1 cellular context compared by ENCODE assay signal in the genomic region with DNA sequence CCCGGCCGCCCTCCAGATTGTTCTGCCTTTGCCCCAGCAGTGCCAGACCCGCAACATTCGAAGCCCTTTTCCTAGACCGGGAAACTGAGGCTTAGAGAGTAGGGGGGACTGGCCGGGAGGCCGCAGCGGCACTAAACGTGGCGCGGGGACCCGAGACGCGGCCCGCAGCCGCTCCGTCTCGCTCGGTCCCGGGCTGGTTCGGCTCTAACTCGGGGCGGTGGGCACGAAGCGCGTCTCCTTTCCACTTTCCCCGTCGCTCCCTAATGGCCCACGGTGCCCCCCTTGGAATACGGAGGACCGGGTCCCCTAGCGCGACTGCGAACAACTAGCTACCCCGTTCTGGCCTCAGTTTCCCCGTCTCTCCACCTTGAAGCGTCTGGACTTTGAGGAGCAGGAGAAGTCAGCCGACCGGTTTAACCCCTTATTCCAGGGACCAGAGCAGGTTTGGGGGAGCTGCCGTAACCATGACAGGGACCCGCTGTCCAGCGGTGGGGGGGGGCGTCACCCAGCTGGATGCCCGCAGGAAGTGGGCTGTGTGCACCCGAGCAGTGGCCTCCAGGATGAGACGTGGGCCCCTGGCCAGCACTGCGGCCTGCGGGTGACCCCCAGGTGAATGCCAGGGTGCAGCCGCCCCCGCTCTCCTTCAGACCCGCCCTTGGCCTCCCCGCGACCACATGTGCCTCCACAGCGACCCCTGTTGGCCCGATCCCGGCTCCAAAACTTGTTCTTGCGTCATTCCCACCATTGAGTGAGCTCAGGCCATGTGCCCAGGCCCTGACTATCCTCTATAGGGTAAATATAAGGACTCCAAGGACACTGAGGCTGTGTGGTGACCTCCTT.
TF ChIP-seq lines count a peak whose summit lies in the region.

No MANE protein-coding gene starts in this region.

TF ChIP-seq in HepG2, 621 proteins besides CTCF, POLR2A, EP300 and RAD21 (continued from another document):
- TF ChIP-seq, protein P1, sequence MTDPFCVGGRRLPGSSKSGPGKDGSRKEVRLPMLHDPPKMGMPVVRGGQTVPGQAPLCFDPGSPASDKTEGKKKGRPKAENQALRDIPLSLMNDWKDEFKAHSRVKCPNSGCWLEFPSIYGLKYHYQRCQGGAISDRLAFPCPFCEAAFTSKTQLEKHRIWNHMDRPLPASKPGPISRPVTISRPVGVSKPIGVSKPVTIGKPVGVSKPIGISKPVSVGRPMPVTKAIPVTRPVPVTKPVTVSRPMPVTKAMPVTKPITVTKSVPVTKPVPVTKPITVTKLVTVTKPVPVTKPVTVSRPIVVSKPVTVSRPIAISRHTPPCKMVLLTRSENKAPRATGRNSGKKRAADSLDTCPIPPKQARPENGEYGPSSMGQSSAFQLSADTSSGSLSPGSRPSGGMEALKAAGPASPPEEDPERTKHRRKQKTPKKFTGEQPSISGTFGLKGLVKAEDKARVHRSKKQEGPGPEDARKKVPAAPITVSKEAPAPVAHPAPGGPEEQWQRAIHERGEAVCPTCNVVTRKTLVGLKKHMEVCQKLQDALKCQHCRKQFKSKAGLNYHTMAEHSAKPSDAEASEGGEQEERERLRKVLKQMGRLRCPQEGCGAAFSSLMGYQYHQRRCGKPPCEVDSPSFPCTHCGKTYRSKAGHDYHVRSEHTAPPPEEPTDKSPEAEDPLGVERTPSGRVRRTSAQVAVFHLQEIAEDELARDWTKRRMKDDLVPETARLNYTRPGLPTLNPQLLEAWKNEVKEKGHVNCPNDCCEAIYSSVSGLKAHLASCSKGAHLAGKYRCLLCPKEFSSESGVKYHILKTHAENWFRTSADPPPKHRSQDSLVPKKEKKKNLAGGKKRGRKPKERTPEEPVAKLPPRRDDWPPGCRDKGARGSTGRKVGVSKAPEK (CRISPR knock-in tag; IDR thresholded peaks at IDR 0.05; ENCODE audit: borderline replicate concordance): no peak
- TF ChIP-seq KLF16 (CRISPR knock-in tag; IDR thresholded peaks at IDR 0.05) (peak in 1 of 2 experiments; percentile 94; a peak in 2 of 4 replicates), NCOA5 (CRISPR knock-in tag; IDR thresholded peaks at IDR 0.05) (no peak), RBM39 (IDR thresholded peaks at IDR 0.05; ENCODE audit: low read depth, low read length, poor library complexity, severe bottlenecking) (peak; percentile 47), HNF1B (CRISPR knock-in tag; IDR thresholded peaks at IDR 0.05) (peak; percentile 31; the same call in 1 of the 2 replicates)
